7 cellular contexts compared by ENCODE assay signal in the genomic region with DNA sequence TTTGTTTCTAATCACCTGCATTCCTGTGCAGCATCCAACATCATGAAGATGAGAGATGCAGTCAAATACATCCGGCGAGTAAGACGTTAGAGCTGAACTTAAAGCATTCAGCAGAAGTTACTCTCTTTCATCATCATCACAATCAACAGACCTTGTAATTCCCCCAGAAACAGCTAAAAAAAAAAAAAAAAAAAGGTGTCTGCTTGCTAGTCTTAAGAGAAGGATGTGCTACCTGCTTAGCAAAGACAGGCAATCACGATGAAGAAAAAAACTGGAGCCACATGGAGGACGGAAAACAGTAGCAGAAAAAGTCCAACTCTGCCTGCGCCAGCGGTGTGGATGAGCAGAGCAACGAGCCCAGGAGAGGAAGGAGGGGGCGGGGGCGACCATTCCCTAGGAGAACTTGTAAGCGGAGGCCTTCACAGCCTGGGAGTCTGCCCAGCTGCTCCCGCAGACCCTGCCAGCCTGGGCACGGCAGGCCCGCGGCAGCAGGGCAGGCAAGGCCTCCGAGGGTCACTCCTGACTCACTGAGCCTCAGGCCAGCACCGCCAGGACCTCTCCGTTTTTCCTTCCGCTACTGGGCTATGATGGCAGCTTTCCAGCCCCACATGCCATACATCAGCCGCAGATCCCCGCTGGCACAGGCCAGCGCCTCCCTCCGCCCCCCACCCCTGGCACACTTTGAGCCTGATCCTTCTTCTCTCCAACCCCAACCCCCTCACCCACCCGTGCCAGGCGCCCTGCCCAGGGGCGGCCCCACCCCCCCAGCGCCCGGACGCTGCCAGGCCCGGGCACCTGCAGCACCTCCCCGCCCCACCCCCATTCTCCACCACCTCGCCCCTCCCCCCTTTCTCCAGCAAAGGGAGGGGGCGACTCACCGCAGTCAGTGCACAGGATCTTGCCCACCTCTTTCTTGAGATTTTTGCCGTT. TPM values are rescaled to one million over a fixed set of nuclear protein-coding genes. Genes with fewer than 3 reads are reported as not detected.
DNase-seq lines count a peak whose midpoint lies in the region; ATAC-seq and TF ChIP-seq lines count a peak whose summit lies in the region.

No MANE protein-coding gene starts in this region.

- H3K9me3 ChIP-seq in ES-I3 (ENCODE audit: control insufficient read depth, insufficient read depth, low read length) (no peaks in the 10 kb centered on the region; the same call in 1 of the 2 replicates), parathyroid adenoma (ENCODE audit: control insufficient read depth, low read length) (no peaks in the 10 kb centered on the region)

- no peaks in the 10 kb centered on the region for H3K36me3 ChIP-seq in ES-I3 (ENCODE audit: insufficient read depth, low read length)
- H3K36me3 ChIP-seq in parathyroid adenoma (ENCODE audit: control insufficient read depth, insufficient read depth, low read length) = no peaks in the 10 kb centered on the region

- peak overlapping the region; percentile 96 for H3K4me2 ChIP-seq in parathyroid adenoma (ENCODE audit: low read length)

- peak overlapping the region; percentile 90 for H3K27ac ChIP-seq in parathyroid adenoma

- no peak for TF ChIP-seq CTCF in parathyroid adenoma (IDR thresholded peaks at IDR 0.05)

- H3K9ac ChIP-seq in ES-I3 (ENCODE audit: low read depth, low read length) (peak overlapping the region; percentile 57; the same call in 1 of the 2 replicates), parathyroid adenoma (no peak overlapping the region)

- peak; percentile 42 for DNase-seq in NCI-H1048 (lab: John Stamatoyannopoulos, UW)
- peak; percentile 52 for DNase-seq in amniotic epithelial cell (ENCODE audit: low read depth)
- DNase-seq in left cardiac atrium = peak; percentile 72
- no peak for DNase-seq in NAMALWA (ENCODE audit: low spot score)

- H3K4me1 ChIP-seq in ES-I3 (ENCODE audit: insufficient read depth, low read length) (peaks cover 8% of the 10 kb centered on the region), parathyroid adenoma (peaks cover 26% of the 10 kb centered on the region)

- no peaks in the 10 kb centered on the region for H3K27me3 ChIP-seq in parathyroid adenoma (ENCODE audit: control insufficient read depth, insufficient read depth, low read length)

- H2AFZ ChIP-seq in parathyroid adenoma = peak overlapping the region; percentile 86

- peak overlapping the region; percentile 66 for H3K4me3 ChIP-seq in parathyroid adenoma (ENCODE audit: low read depth, low read length)

- ATAC-seq in left cardiac atrium = peak; percentile 67 to 84
- ATAC-seq in HG02759 (IDR thresholded peaks at IDR 0.05; ENCODE audit: unreplicated experiment) = no peak

- intact Hi-C loops in left cardiac atrium (cut with DNase I) = no loop called here

- peaks cover 7% of the 10 kb centered on the region for H3K79me2 ChIP-seq in parathyroid adenoma

RNA-seq across cellular contexts. Expression of a gene that starts 1.3 kb away (rescaled TPM):
- total RNA-seq in left cardiac atrium = 1 to 10 TPM; 1.1 to 1.3 TPM
